ENCODE assay signal across 10 cellular contexts in genomic region chr12:132413931-132414588, GRCh38.
A peak's percentile ranks its signal among the peaks of the same experiment; 100 is the strongest.
DNase-seq lines count a peak whose midpoint lies in the region; ATAC-seq, FAIRE-seq and TF ChIP-seq lines count a peak whose summit lies in the region.
"Had no signal": no experiment of that assay in that cellular context is flagged by ENCODE, and none has a peak within 500 bp of the region (broad histone marks: within the 10 kb centered on the region; RNA-seq: fewer than 3 reads in every experiment).

No MANE protein-coding gene starts in this region.

- POLR2A ChIA-PET in AG04450 (lab: Yijun Ruan, JAX): no interaction called here

- H4K20me1 ChIP-seq in keratinocyte (ENCODE audit: control insufficient read depth, extremely low read depth, insufficient read depth, low read length): no peaks in the 10 kb centered on the region

- no peak overlapping the region for H3K4me2 ChIP-seq in keratinocyte (ENCODE audit: control insufficient read depth, extremely low read depth, insufficient read depth, low read depth, low read length)

- ATAC-seq in GM21390 (IDR thresholded peaks at IDR 0.05; ENCODE audit: unreplicated experiment) (no peak), HG03378 (IDR thresholded peaks at IDR 0.05; ENCODE audit: unreplicated experiment) (no peak), GM21515 (IDR thresholded peaks at IDR 0.05; ENCODE audit: unreplicated experiment) (no peak)

- H3K36me3 ChIP-seq in keratinocyte (ENCODE audit: control insufficient read depth in 2 of 2, extremely low read depth in 1 of 2, insufficient read depth in 2 of 2, low read length in 2 of 2): no peaks in the 10 kb centered on the region
- H3K36me3 ChIP-seq: ovary, thoracic aorta had no signal

- H3K27ac ChIP-seq in AG04450 (ENCODE audit: low read depth, low read length) (no peak overlapping the region), keratinocyte (ENCODE audit: control insufficient read depth, insufficient read depth, low read length) (no peak overlapping the region)
- H3K27ac ChIP-seq: ovary, thoracic aorta had no signal

- H3K79me2 ChIP-seq in keratinocyte (ENCODE audit: control insufficient read depth, insufficient read depth, low read length): no peaks in the 10 kb centered on the region

- no peak overlapping the region for H3K9ac ChIP-seq in keratinocyte (ENCODE audit: control insufficient read depth, extremely low read depth, insufficient read depth, low read length)

- no peak for DNase-seq in AG04450 (ENCODE audit: low read depth, low spot score)
- peak; percentile 24 for DNase-seq in UCSD-AML1 (lab: John Stamatoyannopoulos, UW; ENCODE audit: unreplicated experiment)
- DNase-seq in keratinocyte (ENCODE audit: low read depth, low spot score): no peak
- DNase-seq in foreskin melanocyte: no peak

- no peaks in the 10 kb centered on the region for H3K4me1 ChIP-seq in keratinocyte (ENCODE audit: control insufficient read depth, extremely low read depth, insufficient read depth, low read length)

- H3K27me3 ChIP-seq in AG04450 (ENCODE audit: control insufficient read depth, insufficient read depth, low read length): peaks cover 8% of the 10 kb centered on the region
- peaks cover 20% of the 10 kb centered on the region for H3K27me3 ChIP-seq in keratinocyte (ENCODE audit: control insufficient read depth, extremely low read depth, insufficient read depth, low read length)
- H3K27me3 ChIP-seq: ovary had no signal

- CTCF ChIA-PET in AG04450 (lab: Charles Lee): interaction anchor here (0.6 to 4.2 kb wide), 9 partner anchors 109 to 260 kb away, joined by 3 to 59 read pairs (median 8); partner anchors contain the start of gene LRCOL1

- FAIRE-seq in keratinocyte (lab: Jason Lieb, UNC): no peak

- TF ChIP-seq CTCF in AG04450 (IDR thresholded peaks at IDR 0.05; ENCODE audit: low read depth, low read length): peak; percentile 52
- TF ChIP-seq CTCF in GM12874 (IDR thresholded peaks at IDR 0.05; ENCODE audit: insufficient read depth, low read depth, low read length): peak; percentile 64
- peak; percentile 38 to 67 (median 62) for TF ChIP-seq CTCF in keratinocyte (optimal IDR thresholded peaks at IDR 0.05 in 1 of 3, IDR thresholded peaks at IDR 0.05 in 1 of 3, conservative IDR thresholded peaks at IDR 0.05 in 1 of 3; ENCODE audit: extremely low read depth in 1 of 3, insufficient read depth in 2 of 3, low read length in 3 of 3)

- H3K9me3 ChIP-seq in AG04450 (ENCODE audit: control insufficient read depth, insufficient read depth, low read length) (peaks cover 13% of the 10 kb centered on the region; the same call in 1 of the 2 replicates), keratinocyte (ENCODE audit: control insufficient read depth, low read depth, low read length) (no peaks in the 10 kb centered on the region)
- H3K9me3 ChIP-seq: ovary, thoracic aorta had no signal

- H3K4me3 ChIP-seq in AG04450 (ENCODE audit: low read depth, low read length) (no peak overlapping the region), keratinocyte (ENCODE audit: control insufficient read depth in 2 of 3, extremely low read depth in 1 of 3, insufficient read depth in 2 of 3, low read depth in 1 of 3, low read length in 3 of 3) (no peak overlapping the region)
- H3K4me3 ChIP-seq: ovary, thoracic aorta had no signal

- dilution Hi-C loops in keratinocyte (cut with MboI; ENCODE audit: extremely low pct_ligation_motif_present, low sequenced_read_pairs): no loop called here

- no peak overlapping the region for H2AFZ ChIP-seq in keratinocyte (ENCODE audit: control insufficient read depth, low read length)

- H3K9me1 ChIP-seq in keratinocyte (ENCODE audit: control insufficient read depth, extremely low read depth, insufficient read depth, low read length): no peaks in the 10 kb centered on the region
